ENCODE assay signal across 28 cellular contexts in the genomic region with DNA sequence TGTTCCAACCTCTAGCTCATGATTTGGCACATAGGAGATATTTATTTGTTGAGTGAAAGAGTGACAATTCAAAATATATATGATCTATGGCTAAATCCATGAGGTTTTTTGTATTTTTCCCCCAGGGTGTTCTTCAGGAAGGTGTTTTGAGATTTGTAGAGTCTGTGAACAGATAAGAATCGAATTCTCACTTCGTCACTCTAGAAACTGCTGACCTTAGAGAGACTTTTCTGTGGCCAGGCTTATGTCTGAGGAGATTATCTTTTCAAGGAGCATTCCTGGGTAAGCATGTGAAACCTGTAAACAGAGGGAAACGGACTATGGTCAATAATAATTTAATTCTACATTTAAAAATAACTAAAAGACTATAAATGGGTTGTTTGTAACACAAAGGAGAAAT. TPM values are rescaled to one million over a fixed set of nuclear protein-coding genes. Genes with fewer than 3 reads are reported as not detected.
"Had no signal": no experiment of that assay in that cellular context is flagged by ENCODE, and none has a peak within 500 bp of the region (broad histone marks: within the 10 kb centered on the region; RNA-seq: fewer than 3 reads in every experiment).

No MANE protein-coding gene starts in this region.

- ATAC-seq: activated CD4-positive, CD25-positive, alpha-beta regulatory T cell treated with anti-CD3 and anti-CD28 coated beads, Interleukin-2, amount 50 U/mL, for 24 hours; effector memory CD8-positive, alpha-beta T cell; heart right ventricle; left lung; lower lobe of right lung; right cardiac atrium had no signal

- H3K36me3 ChIP-seq: adrenal gland, heart right ventricle, left lung, lower lobe of right lung, prostate gland, spleen, transverse colon, WERI-Rb-1 had no signal

- DNase-seq: activated CD4-positive, alpha-beta T cell treated with anti-CD3 and anti-CD28 coated beads for 48 hours; activated CD4-positive, alpha-beta T cell treated with anti-CD3 and anti-CD28 coated beads, Interleukin-2, amount 50 U/mL, for 48 hours; activated CD8-positive, alpha-beta memory T cell treated with anti-CD3 and anti-CD28 coated beads for 24 hours; activated effector memory CD4-positive, alpha-beta T cell treated with Interleukin-2 at 50 U/mL for 16 hours; activated naive CD4-positive, alpha-beta T cell treated with Interleukin-2 at 50 U/mL for 16 hours; adrenal gland; aorta; caudate nucleus; cortex of kidney; effector memory CD8-positive, alpha-beta T cell; erythroblast; heart right ventricle; left lung; lower lobe of right lung; mesendoderm; right cardiac atrium; spleen; stimulated activated naive CD4-positive, alpha-beta T cell treated with Interleukin-2 at 50 U/mL for 16 hours; T1000; transverse colon; WERI-Rb-1 had no signal

- H3K27me3 Mint-ChIP-seq: activated naive CD8-positive, alpha-beta T cell; effector memory CD8-positive, alpha-beta T cell had no signal

- H3K36me3 Mint-ChIP-seq: activated naive CD8-positive, alpha-beta T cell; brain had no signal

- H3K27ac ChIP-seq: adrenal gland, heart right ventricle, left lung, lower lobe of right lung, prostate gland, spleen, WERI-Rb-1 had no signal

- H3K27ac Mint-ChIP-seq: activated naive CD8-positive, alpha-beta T cell; effector memory CD8-positive, alpha-beta T cell; T-helper 1 cell treated with Interleukin-12 subunit alpha and Interleukin-12 subunit beta and Interleukin-4 antibody, amounts not matched to agents 30 μg/mL and 1 μg/mL, for 36 hours had no signal

- H3K9me3 ChIP-seq: adrenal gland, heart right ventricle, left lung, lower lobe of right lung, prostate gland, spleen, transverse colon had no signal

- H3K4me3 ChIP-seq: adrenal gland, heart right ventricle, left lung, lower lobe of right lung, prostate gland, spleen had no signal

- H3K4me1 ChIP-seq: adrenal gland, left lung, lower lobe of right lung, prostate gland had no signal

- H3K27me3 ChIP-seq: adrenal gland, heart right ventricle, left lung, spleen, transverse colon had no signal

- H3K9me3 Mint-ChIP-seq: effector memory CD8-positive, alpha-beta T cell; T-helper 1 cell treated with Interleukin-12 subunit alpha and Interleukin-12 subunit beta and Interleukin-4 antibody, amounts not matched to agents 30 μg/mL and 1 μg/mL, for 36 hours had no signal

- H3K4me1 Mint-ChIP-seq: brain had no signal

- H3K4me3 Mint-ChIP-seq: activated naive CD8-positive, alpha-beta T cell; brain; effector memory CD8-positive, alpha-beta T cell; nephron; T-helper 1 cell treated with Interleukin-12 subunit alpha and Interleukin-12 subunit beta and Interleukin-4 antibody, amounts not matched to agents 30 μg/mL and 1 μg/mL, for 36 hours had no signal

RNA-seq across cellular contexts. Expression of a gene that starts 0.8 kb away (rescaled TPM):
- total RNA-seq: spleen, temporal lobe had no signal
